In the genomic region with DNA sequence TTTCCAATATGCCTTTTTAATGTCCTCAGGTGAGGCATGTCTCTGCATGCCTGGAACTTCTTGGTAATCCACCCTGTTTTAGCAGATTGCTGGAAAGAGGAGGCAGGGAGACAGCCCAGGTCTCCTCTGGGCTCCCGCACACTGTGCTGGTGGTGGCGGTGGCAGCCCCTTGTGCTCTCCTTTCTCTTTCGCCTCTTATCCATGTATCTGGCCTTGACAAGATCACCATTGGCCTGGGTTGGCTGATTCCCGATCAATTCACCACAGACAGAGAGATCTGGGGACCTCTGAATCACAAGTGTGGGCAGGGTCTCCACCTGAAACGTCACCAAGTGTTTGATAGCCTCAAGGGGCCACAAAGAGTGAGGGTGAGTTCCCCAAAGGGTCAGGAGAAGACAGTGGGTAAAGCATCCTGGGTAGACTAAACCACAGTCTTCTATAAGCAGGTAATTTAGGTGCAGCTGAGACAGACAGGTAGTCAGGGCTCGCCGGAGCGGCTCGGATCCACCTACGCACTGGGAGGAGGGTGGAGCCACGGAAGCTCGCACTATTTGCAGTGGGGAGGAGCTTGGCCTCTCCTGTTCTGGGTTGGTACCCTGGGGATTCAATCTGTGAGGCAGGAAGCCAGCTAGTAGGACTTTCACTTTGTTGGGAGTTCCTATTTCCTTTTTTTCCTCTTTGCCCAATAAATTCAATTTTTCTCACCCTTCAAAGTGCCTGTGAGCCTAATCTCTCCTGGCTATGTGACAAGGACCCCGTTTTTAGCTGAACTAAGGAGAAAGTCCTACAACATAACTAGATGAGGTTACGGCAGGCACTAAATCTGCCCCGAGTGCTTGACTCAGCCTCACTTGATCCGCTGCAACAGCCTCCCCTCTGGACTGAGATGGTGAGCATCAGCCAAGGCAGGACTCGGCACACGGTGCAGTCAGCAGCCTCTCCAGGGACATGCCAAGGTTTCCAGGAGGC, we compare ENCODE assay signal across 8 cellular contexts. TPM values are rescaled to one million over a fixed set of nuclear protein-coding genes. Genes with fewer than 3 reads are reported as not detected.
DNase-seq lines count a peak whose midpoint lies in the region; ATAC-seq, FAIRE-seq and TF ChIP-seq lines count a peak whose summit lies in the region.

No MANE protein-coding gene starts in this region.

- peaks cover 3% of the 10 kb centered on the region for H3K4me1 Mint-ChIP-seq in T-helper 2 cell treated with Interferon-gamma antibody and Interleukin-4, amounts not matched to agents 5 μg/mL and 100 μg/mL, for 36 hours (ENCODE audit: low read depth)

- peak; percentile 85 for ATAC-seq in lung (ENCODE audit: insufficient read depth, low FRiP score)

- H3K27me3 Mint-ChIP-seq in T-helper 2 cell treated with Interferon-gamma antibody and Interleukin-4, amounts not matched to agents 5 μg/mL and 100 μg/mL, for 36 hours (ENCODE audit: low read depth), result peaks cover 6% of the 10 kb centered on the region

- H3K4me3 ChIP-seq in choroid plexus epithelial cell (ENCODE audit: low read depth, low read length) (peak overlapping the region; percentile 55), lung (no peak overlapping the region)

- H3K27ac ChIP-seq in lung (ENCODE audit: low read depth in 1 of 2, low read length in 1 of 2), result peak overlapping the region in 1 of 2 donors; percentile 42

- TF ChIP-seq CTCF in GM10248 (IDR thresholded peaks at IDR 0.05; ENCODE audit: control extremely low read depth, extremely low read depth, low read depth, missing control alignments) (no peak), choroid plexus epithelial cell (conservative IDR thresholded peaks at IDR 0.05; ENCODE audit: low read depth, low read length) (peak; percentile 13), lung (IDR thresholded peaks at IDR 0.05; ENCODE audit: control extremely low read depth, extremely low read depth) (no peak)

- peak; percentile 46; the same call in 1 of the 2 replicates for TF ChIP-seq POLR2A in H54 (IDR thresholded peaks at IDR 0.05; ENCODE audit: low read depth, low read length)

- CTCF ChIA-PET in GM10248 (lab: Yijun Ruan, JAX), result interaction anchor here (1.1 kb wide), 1 partner anchor 144 kb away, joined by 6 read pairs; no protein-coding TSS in a partner anchor

- no peaks in the 10 kb centered on the region for H3K27me3 ChIP-seq in lung (ENCODE audit: control insufficient read depth, insufficient read depth)

- WGBS in lung, 2 donors, result 35 to 42% methylated on average over 18 of the region's 18 CpGs

- H3K36me3 Mint-ChIP-seq in T-helper 2 cell treated with Interferon-gamma antibody and Interleukin-4, amounts not matched to agents 5 μg/mL and 100 μg/mL, for 36 hours (ENCODE audit: low read depth), result no peaks in the 10 kb centered on the region

- H3K9me3 ChIP-seq in lung (ENCODE audit: control insufficient read depth in 2 of 2, insufficient read depth in 1 of 2, low read length in 1 of 2), result peaks cover 0 to 2% of the 10 kb centered on the region in 2 donors

- H3K4me3 Mint-ChIP-seq in T-helper 2 cell treated with Interferon-gamma antibody and Interleukin-4, amounts not matched to agents 5 μg/mL and 100 μg/mL, for 36 hours, result peak overlapping the region; percentile 65

- H3K4me1 ChIP-seq in lung (ENCODE audit: control insufficient read depth in 2 of 2, insufficient read depth in 2 of 2, low read length in 2 of 2), result peaks cover 0 to 1% of the 10 kb centered on the region in 2 donors

- no peaks in the 10 kb centered on the region for H3K9me3 Mint-ChIP-seq in T-helper 2 cell treated with Interferon-gamma antibody and Interleukin-4, amounts not matched to agents 5 μg/mL and 100 μg/mL, for 36 hours

- H3K36me3 ChIP-seq in lung (ENCODE audit: control insufficient read depth in 2 of 2, insufficient read depth in 2 of 2, low read length in 2 of 2), result no peaks in the 10 kb centered on the region

- FAIRE-seq in H54 (lab: Jason Lieb, UNC), result peak; percentile 23

- H3K27ac Mint-ChIP-seq in T-helper 2 cell treated with Interferon-gamma antibody and Interleukin-4, amounts not matched to agents 5 μg/mL and 100 μg/mL, for 36 hours, result no peak overlapping the region

- POLR2A ChIA-PET in GM10248 (lab: Yijun Ruan, JAX), result no interaction called here

- DNase-seq in GM10248 (ENCODE audit: extremely low spot score), result peak; percentile 78
- DNase-seq in H54 (ENCODE audit: insufficient read length, low spot score), result peak; percentile 64
- DNase-seq in M059J (ENCODE audit: low read depth), result peak; percentile 79
- DNase-seq in T-helper 2 cell treated with Interferon-gamma antibody and Interleukin-4, amounts not matched to agents 5 μg/mL and 100 μg/mL, for 36 hours (ENCODE audit: low spot score), result peak; percentile 20
- peak; percentile 77 for DNase-seq in choroid plexus epithelial cell (ENCODE audit: low read depth)
- peak; percentile 80 for DNase-seq in lung (ENCODE audit: low spot score)
- DNase-seq in stimulated activated CD8-positive, alpha-beta memory T cell treated with anti-CD3 and anti-CD28 coated beads, Interleukin-7, amount 100 ng/mL, for 4 hours (ENCODE audit: low read depth in 2 of 2), result peak; percentile 29 to 38
- DNase-seq in effector CD4-positive, alpha-beta T cell, result no peak

RNA-seq across cellular contexts. Expression of gene SLC4A3, which starts 57.6 kb away (rescaled TPM):
- total RNA-seq in M059J (2014; rRNA removed; shearing (Covaris generic)), result 1.2 and 2.6 TPM in 2 replicates
- 1 to 10 TPM; 1.8 to 3.2 TPM for total RNA-seq in lung
- polyA plus RNA-seq in lung, result under 1 TPM; 0.59 to 0.63 TPM
